ENCODE assay signal across 31 cellular contexts in the genomic region with DNA sequence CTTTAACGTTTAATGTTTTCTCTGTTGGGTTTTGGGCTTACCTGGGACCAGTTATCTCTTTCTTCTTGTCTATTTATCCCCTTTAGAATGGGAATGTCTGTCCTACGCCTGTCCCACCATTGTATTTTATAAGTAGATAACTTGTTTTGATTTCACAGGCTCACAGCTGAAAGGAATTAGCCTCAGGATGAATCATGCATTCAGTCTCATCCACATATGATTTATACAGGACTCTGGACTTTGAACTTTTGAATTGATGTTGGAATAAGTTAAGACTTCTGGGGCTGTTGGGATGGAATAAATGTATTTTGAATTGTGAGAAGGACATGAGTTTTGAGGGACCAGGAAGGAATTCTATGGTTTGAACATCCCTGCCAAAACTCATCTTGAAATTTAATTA.
"Had no signal": no experiment of that assay in that cellular context is flagged by ENCODE, and none has a peak within 500 bp of the region (broad histone marks: within the 10 kb centered on the region; RNA-seq: fewer than 3 reads in every experiment).

No MANE protein-coding gene starts in this region.

- H3K4me2 ChIP-seq: hepatocyte, smooth muscle cell had no signal

- H3K4me1 ChIP-seq: colonic mucosa, foreskin keratinocyte, gastroesophageal sphincter, heart left ventricle, parathyroid adenoma, right lobe of liver, thyroid gland had no signal

- DNase-seq: colonic mucosa; effector CD8-positive, alpha-beta T cell; endodermal cell; foreskin keratinocyte; heart left ventricle; kidney; mucosa of descending colon; naive B cell; right lobe of liver; stimulated activated CD4-positive, alpha-beta T cell treated with anti-CD3 and anti-CD28 coated beads, Interleukin-12 subunit alpha, Interleukin-12 subunit beta, amount 100 ng/mL, for 4 hours; stimulated activated CD4-positive, alpha-beta T cell treated with anti-CD3 and anti-CD28 coated beads, Interleukin-1b, Interleukin-23, amount 100 ng/mL, for 48 hours; stimulated activated CD4-positive, alpha-beta T cell treated with anti-CD3 and anti-CD28 coated beads, Interleukin-4, amount 100 ng/mL, for 1 hour; stimulated activated CD8-positive, alpha-beta memory T cell treated with anti-CD3 and anti-CD28 coated beads, Interleukin-4, amount 100 ng/mL, for 48 hours; stimulated activated naive CD4-positive, alpha-beta T cell; stimulated activated naive CD8-positive, alpha-beta T cell treated with anti-CD3 and anti-CD28 coated beads, Interleukin-15, amount 100 ng/mL, for 72 hours; thyroid gland; trophoblast cell had no signal

- ATAC-seq: esophagus mucosa; foreskin keratinocyte; gastroesophageal sphincter; heart left ventricle; left lobe of liver; mucosa of descending colon; natural killer cell treated with Interleukin-12 subunit alpha and Interleukin-12 subunit beta and Interleukin-15 and Interleukin-18, amount 100 ng/mL, for 72 hours; right lobe of liver; stimulated activated naive CD8-positive, alpha-beta T cell treated with anti-CD3 and anti-CD28 coated beads, Interleukin-15, amount 100 ng/mL, for 72 hours had no signal

- H3K4me1 Mint-ChIP-seq: endodermal cell; mesothelial cell of epicardium; naive B cell; stimulated activated naive CD8-positive, alpha-beta T cell treated with anti-CD3 and anti-CD28 coated beads, Interleukin-15, amount 100 ng/mL, for 72 hours had no signal

- H3K27me3 Mint-ChIP-seq: dendritic cell treated with granulocyte-macrophage colony-stimulating factor and Interleukin-4, amounts not matched to agents 40 ng/mL and 50 ng/mL, for 4 days; progenitor cell of endocrine pancreas; stimulated activated naive CD8-positive, alpha-beta T cell treated with anti-CD3 and anti-CD28 coated beads, Interleukin-15, amount 100 ng/mL, for 72 hours had no signal

- H3K79me2 ChIP-seq: hepatocyte, parathyroid adenoma had no signal

- H3K9me3 ChIP-seq: colonic mucosa, right lobe of liver, thyroid gland had no signal

- H3K36me3 Mint-ChIP-seq: mesothelial cell of epicardium had no signal

- H3K9ac ChIP-seq: parathyroid adenoma had no signal

- H2AFZ ChIP-seq: hepatocyte, parathyroid adenoma had no signal

- H3K36me3 ChIP-seq: colonic mucosa, gastroesophageal sphincter, heart left ventricle, right lobe of liver, thyroid gland had no signal

- H3K4me3 ChIP-seq: colonic mucosa, gastroesophageal sphincter, heart left ventricle, hepatocyte, lung, mucosa of descending colon, right lobe of liver, smooth muscle cell, thyroid gland had no signal

- H3K27ac ChIP-seq: colonic mucosa, epithelial cell of prostate, foreskin keratinocyte, gastroesophageal sphincter, heart left ventricle, hepatocyte, parathyroid adenoma, right lobe of liver, thyroid gland had no signal

- H3K27ac Mint-ChIP-seq: dendritic cell treated with granulocyte-macrophage colony-stimulating factor and Interleukin-4, amounts not matched to agents 40 ng/mL and 50 ng/mL, for 4 days; endodermal cell; memory B cell; mesothelial cell of epicardium; natural killer cell treated with Interleukin-12 subunit alpha and Interleukin-12 subunit beta and Interleukin-15 and Interleukin-18, amount 100 ng/mL, for 72 hours; progenitor cell of endocrine pancreas; stimulated activated naive CD8-positive, alpha-beta T cell treated with anti-CD3 and anti-CD28 coated beads, Interleukin-15, amount 100 ng/mL, for 72 hours had no signal

- H3K4me3 Mint-ChIP-seq: dendritic cell treated with granulocyte-macrophage colony-stimulating factor and Interleukin-4, amounts not matched to agents 40 ng/mL and 50 ng/mL, for 4 days; endodermal cell; memory B cell; mesothelial cell of epicardium; naive B cell; natural killer cell treated with Interleukin-12 subunit alpha and Interleukin-12 subunit beta and Interleukin-15 and Interleukin-18, amount 100 ng/mL, for 72 hours; neural crest cell; stimulated activated naive CD8-positive, alpha-beta T cell treated with anti-CD3 and anti-CD28 coated beads, Interleukin-15, amount 100 ng/mL, for 72 hours had no signal

- H3K27me3 ChIP-seq: colonic mucosa, foreskin keratinocyte, gastroesophageal sphincter, heart left ventricle, hepatocyte, right lobe of liver, thyroid gland had no signal
